8 cellular contexts compared by ENCODE assay signal in genomic region chr4:153114771-153115321, GRCh38.
DNase-seq lines count a peak whose midpoint lies in the region; ATAC-seq and TF ChIP-seq lines count a peak whose summit lies in the region.

No MANE protein-coding gene starts in this region.

- ATAC-seq in Panc1 (peak; percentile 74), thoracic aorta (ENCODE audit: insufficient number of reproducible peaks, low FRiP score, low read depth) (peak; percentile 62), GM18861 (IDR thresholded peaks at IDR 0.05; ENCODE audit: unreplicated experiment) (no peak)
- ATAC-seq in activated T-cell treated with anti-CD3 and anti-CD28 coated beads, Interleukin-2, amount 50 U/mL, for 72 hours (replicated peaks in 1 of 2), result peak; percentile 73 to 79

- DNase-seq in Panc1 (ENCODE audit: low read depth, low spot score) (peak; percentile 30), kidney tubule cell (ENCODE audit: low spot score) (peak; percentile 48), thoracic aorta (ENCODE audit: low spot score) (no peak), amygdala (lab: John Stamatoyannopoulos, UW) (no peak), CD1c-positive myeloid dendritic cell (ENCODE audit: extremely low spot score) (no peak), 8988T (no peak)
- DNase-seq in activated T-cell treated with anti-CD3 and anti-CD28 coated beads, Interleukin-2, amount 50 U/mL, for 72 hours, result peak; percentile 60 to 76

- in situ Hi-C loops in Panc1 (cut with HindIII; ENCODE audit: low pct_unique_long_range_greater_than_20kb, low sequenced_read_pairs), result no loop called here

- intact Hi-C loops in Panc1 (cut with micrococcal nuclease; ENCODE audit: unreplicated experiment), result no loop called here

- H3K27me3 Mint-ChIP-seq in activated T-cell treated with anti-CD3 and anti-CD28 coated beads, Interleukin-2, amount 50 U/mL, for 72 hours (ENCODE audit: low read depth), result peaks cover 8% of the 10 kb centered on the region

- peak overlapping the region in 1 of 2 experiments; percentile 48; a peak in 2 of 4 replicates for H3K4me3 ChIP-seq in Panc1 (ENCODE audit: low read depth in 2 of 2, low read length in 2 of 2)
- peak overlapping the region; percentile 57 for H3K4me3 ChIP-seq in thoracic aorta

- H3K27ac ChIP-seq in Panc1 (ENCODE audit: low read length) (peak overlapping the region; percentile 87), thoracic aorta (peak overlapping the region; percentile 90 to 94)

- no peaks in the 10 kb centered on the region for H3K36me3 Mint-ChIP-seq in activated T-cell treated with anti-CD3 and anti-CD28 coated beads, Interleukin-2, amount 50 U/mL, for 72 hours (ENCODE audit: insufficient read depth in 2 of 2)

- H3K9me3 ChIP-seq in Panc1 (ENCODE audit: control insufficient read depth, insufficient read depth, low read depth, low read length) (no peaks in the 10 kb centered on the region), thoracic aorta (no peaks in the 10 kb centered on the region)

- POLR2A ChIA-PET in Panc1 (lab: Charles Lee), result no interaction called here

- BruUV-seq in Panc1 (replicated peaks; lab: Mats Ljungman, UMichigan), result no TSS peak

- H3K4me1 ChIP-seq in Panc1 (ENCODE audit: control insufficient read depth, insufficient read depth, low read length), result peaks cover 9% of the 10 kb centered on the region
- peaks cover 14 to 21% of the 10 kb centered on the region in 2 donors for H3K4me1 ChIP-seq in thoracic aorta (ENCODE audit: control insufficient read depth in 1 of 2, low read depth in 2 of 2)

- no peaks in the 10 kb centered on the region for H3K36me3 ChIP-seq in Panc1 (ENCODE audit: control insufficient read depth, insufficient read depth, low read length)
- H3K36me3 ChIP-seq in thoracic aorta, result no peaks in the 10 kb centered on the region

- no peak overlapping the region for H3K27ac Mint-ChIP-seq in activated T-cell treated with anti-CD3 and anti-CD28 coated beads, Interleukin-2, amount 50 U/mL, for 72 hours

- TF ChIP-seq CTCF in Panc1 (IDR thresholded peaks at IDR 0.05) (no peak), thoracic aorta (IDR thresholded peaks at IDR 0.05) (no peak)

- H3K4me1 Mint-ChIP-seq in activated T-cell treated with anti-CD3 and anti-CD28 coated beads, Interleukin-2, amount 50 U/mL, for 72 hours (ENCODE audit: low read depth), result peaks cover 10% of the 10 kb centered on the region

- CTCF ChIA-PET in Panc1 (lab: Charles Lee), result no interaction called here

- H3K9me3 Mint-ChIP-seq in activated T-cell treated with anti-CD3 and anti-CD28 coated beads, Interleukin-2, amount 50 U/mL, for 72 hours, result no peaks in the 10 kb centered on the region

- H3K4me3 Mint-ChIP-seq in activated T-cell treated with anti-CD3 and anti-CD28 coated beads, Interleukin-2, amount 50 U/mL, for 72 hours, result no peak overlapping the region

- H3K27me3 ChIP-seq in Panc1 (ENCODE audit: control insufficient read depth, insufficient read depth, low read length) (no peaks in the 10 kb centered on the region), thoracic aorta (replicated peaks; ENCODE audit: insufficient read depth) (no peaks in the 10 kb centered on the region)

Comparison
In these comparisons a context has a peak if more than half of its experiments do, and no peak if none do; other contexts are left out.
1. DNase-seq: peak in Panc1 (single experiment), activated T-cell treated with anti-CD3 and anti-CD28 coated beads, Interleukin-2, amount 50 U/mL, for 72 hours (2 of 2) and kidney tubule cell (single experiment); none in thoracic aorta (single experiment), amygdala (0 of 56), CD1c-positive myeloid dendritic cell (single experiment) and 8988T (single experiment).